ENCODE assay signal across 20 cellular contexts in the genomic region with DNA sequence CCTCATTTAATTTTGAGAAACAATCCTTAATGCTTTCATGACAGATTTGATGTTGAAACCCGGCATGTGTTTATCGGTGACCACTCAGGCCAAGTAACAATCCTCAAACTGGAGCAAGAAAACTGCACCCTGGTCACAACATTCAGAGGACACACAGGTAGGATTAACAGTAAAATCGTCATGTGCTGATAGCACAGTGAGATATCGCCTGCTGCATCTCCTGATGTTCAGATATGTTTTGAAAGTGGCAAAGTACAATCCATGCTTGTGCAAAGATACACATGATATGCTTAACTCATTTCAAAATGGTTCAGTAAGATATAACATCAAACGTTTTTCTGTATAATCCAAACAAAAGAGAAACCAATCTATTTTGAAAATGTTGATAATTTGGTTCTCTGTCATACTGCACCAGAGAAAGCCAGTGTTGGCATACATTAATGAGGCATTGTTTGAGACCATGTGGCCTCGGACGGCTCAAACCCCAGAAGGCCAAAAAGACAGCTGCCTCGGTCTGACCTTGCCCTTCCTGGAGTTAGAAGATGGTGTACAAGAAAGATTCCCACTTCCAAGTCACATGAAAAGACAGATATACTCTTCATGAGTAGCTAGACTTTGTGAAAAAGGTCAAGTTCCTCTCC.
A peak's percentile ranks its signal among the peaks of the same experiment; 100 is the strongest.
DNase-seq lines count a peak whose midpoint lies in the region; TF ChIP-seq lines count a peak whose summit lies in the region.
"Had no signal": no experiment of that assay in that cellular context is flagged by ENCODE, and none has a peak within 500 bp of the region (broad histone marks: within the 10 kb centered on the region; RNA-seq: fewer than 3 reads in every experiment).

No MANE protein-coding gene starts in this region.

- no peak overlapping the region for H3K4me3 Mint-ChIP-seq in endodermal cell
- H3K4me3 Mint-ChIP-seq: activated CD4-positive, alpha-beta T cell treated with anti-CD3 and anti-CD28 coated beads, Interleukin-2, amount 10 ng/mL, durations not matched to agents 24 days and 14 days; immature natural killer cell; naive thymus-derived CD4-positive, alpha-beta T cell had no signal

- no peaks in the 10 kb centered on the region for H4K20me1 ChIP-seq in Karpas-422 (ENCODE audit: insufficient read depth, low read depth, low read length)

- H3K9ac ChIP-seq in endodermal cell (ENCODE audit: extremely low read depth, low read length, poor library complexity, severe bottlenecking) (no peak overlapping the region), Karpas-422 (ENCODE audit: low read length) (no peak overlapping the region)
- H3K9ac ChIP-seq: parathyroid adenoma had no signal

- DNase-seq in LHCN-M2 (ENCODE audit: low read depth) = peak; percentile 84
- DNase-seq in endodermal cell = no peak
- DNase-seq in myocyte (ENCODE audit: low read depth) = peak; percentile 79
- DNase-seq in superior temporal gyrus (ENCODE audit: extremely low spot score) = peak; percentile 87
- DNase-seq in activated effector memory CD4-positive, alpha-beta T cell treated with Interleukin-2 at 50 U/mL for 16 hours = no peak
- DNase-seq in Karpas-422 = no peak
- DNase-seq in DMS153 treated with DMSO at 0.1 percent for 48 hours (lab: John Stamatoyannopoulos, UW; ENCODE audit: unreplicated experiment) = no peak
- DNase-seq: activated CD4-positive, alpha-beta T cell treated with anti-CD3 and anti-CD28 coated beads, Interleukin-2, amount 10 ng/mL, durations not matched to agents 24 days and 14 days; activated CD8-positive, alpha-beta memory T cell treated with anti-CD3 and anti-CD28 coated beads, Interleukin-2, amount 50 U/mL, for 4 hours; COR-L47; effector CD4-positive, alpha-beta T cell; immature natural killer cell; KG1; naive thymus-derived CD4-positive, alpha-beta T cell; NCI-H1105; NCI-H2107; NCI-H526; stimulated activated CD4-positive, alpha-beta T cell treated with anti-CD3 and anti-CD28 coated beads, Interleukin-4, amount 100 ng/mL, for 24 hours had no signal

- H3K9me3 Mint-ChIP-seq in endodermal cell = no peaks in the 10 kb centered on the region
- H3K9me3 Mint-ChIP-seq: activated CD4-positive, alpha-beta T cell treated with anti-CD3 and anti-CD28 coated beads, Interleukin-2, amount 10 ng/mL, durations not matched to agents 24 days and 14 days; immature natural killer cell; naive thymus-derived CD4-positive, alpha-beta T cell had no signal

- H3K79me2 ChIP-seq in Karpas-422 (ENCODE audit: low read length) = no peaks in the 10 kb centered on the region
- H3K79me2 ChIP-seq: parathyroid adenoma had no signal

- H3K4me3 ChIP-seq in endodermal cell (ENCODE audit: low read length) (no peak overlapping the region), Karpas-422 (ENCODE audit: low read length) (no peak overlapping the region)
- H3K4me3 ChIP-seq: skin epidermis had no signal

- H3K27ac Mint-ChIP-seq in endodermal cell = peak overlapping the region; percentile 15
- H3K27ac Mint-ChIP-seq: activated CD4-positive, alpha-beta T cell treated with anti-CD3 and anti-CD28 coated beads, Interleukin-2, amount 10 ng/mL, durations not matched to agents 24 days and 14 days; immature natural killer cell; naive thymus-derived CD4-positive, alpha-beta T cell had no signal

- 90 to 94% methylated on average over 7 to 8 of the region's 8 CpGs for WGBS in endodermal cell (ENCODE audit: insufficient coverage in 1 of 2, insufficient read length in 1 of 2), 2 experiments

- H3K9me3 ChIP-seq in endodermal cell (ENCODE audit: control insufficient read depth, low read length) = no peaks in the 10 kb centered on the region
- H3K9me3 ChIP-seq in Karpas-422 (ENCODE audit: low read length) = no peaks in the 10 kb centered on the region

- peaks cover 16% of the 10 kb centered on the region for H3K36me3 Mint-ChIP-seq in endodermal cell (ENCODE audit: low read depth)

- H3K36me3 ChIP-seq in endodermal cell (ENCODE audit: control insufficient read depth, insufficient read depth, low read length) = peaks cover 13% of the 10 kb centered on the region
- no peaks in the 10 kb centered on the region for H3K36me3 ChIP-seq in Karpas-422 (ENCODE audit: insufficient read depth, low read length)

- H3K4me1 ChIP-seq in endodermal cell (ENCODE audit: control insufficient read depth, insufficient read depth, low read length) (no peaks in the 10 kb centered on the region), Karpas-422 (ENCODE audit: low read length) (no peaks in the 10 kb centered on the region)
- H3K4me1 ChIP-seq: parathyroid adenoma had no signal

- H3K4me2 ChIP-seq in Karpas-422 (ENCODE audit: low read depth, low read length, poor library complexity, severe bottlenecking) = no peak overlapping the region

- no peak overlapping the region for H3K27ac ChIP-seq in endodermal cell (ENCODE audit: low read depth, low read length)
- no peak overlapping the region for H3K27ac ChIP-seq in Karpas-422 (ENCODE audit: low read length)
- H3K27ac ChIP-seq: parathyroid adenoma had no signal

- no peaks in the 10 kb centered on the region for H3K27me3 ChIP-seq in endodermal cell (ENCODE audit: control insufficient read depth, insufficient read depth, low read length, poor library complexity, severe bottlenecking)
- H3K27me3 ChIP-seq in Karpas-422 (ENCODE audit: low read length) = no peaks in the 10 kb centered on the region

- H3K4me1 Mint-ChIP-seq in endodermal cell = no peaks in the 10 kb centered on the region
- H3K4me1 Mint-ChIP-seq: immature natural killer cell had no signal

- TF ChIP-seq CTCF in endodermal cell (conservative IDR thresholded peaks at IDR 0.05) = no peak

- H3K9me2 ChIP-seq in Karpas-422 (replicated peaks; ENCODE audit: insufficient read depth, low read length) = no peaks in the 10 kb centered on the region

- no peak overlapping the region for H2AFZ ChIP-seq in Karpas-422 (ENCODE audit: low read length)
- H2AFZ ChIP-seq: parathyroid adenoma had no signal

- H3K27me3 Mint-ChIP-seq in endodermal cell (ENCODE audit: insufficient read depth) = no peaks in the 10 kb centered on the region
- H3K27me3 Mint-ChIP-seq: activated CD4-positive, alpha-beta T cell treated with anti-CD3 and anti-CD28 coated beads, Interleukin-2, amount 10 ng/mL, durations not matched to agents 24 days and 14 days; naive thymus-derived CD4-positive, alpha-beta T cell had no signal

Comparison
In these comparisons a context has a peak if more than half of its experiments do, and no peak if none do; other contexts are left out.
1. DNase-seq: peak in LHCN-M2 (single experiment), myocyte (single experiment) and superior temporal gyrus (single experiment); none in endodermal cell (single experiment), activated effector memory CD4-positive, alpha-beta T cell treated with Interleukin-2 at 50 U/mL for 16 hours (single experiment), Karpas-422 (single experiment) and DMS153 treated with DMSO at 0.1 percent for 48 hours (single experiment).